ENCODE assay signal across 25 cellular contexts in genomic region chr1:38253314-38253713, GRCh38.
"Had no signal": no experiment of that assay in that cellular context is flagged by ENCODE, and none has a peak within 500 bp of the region (broad histone marks: within the 10 kb centered on the region; RNA-seq: fewer than 3 reads in every experiment).

No MANE protein-coding gene starts in this region.

- DNase-seq: colonic mucosa; cortex of kidney; effector CD8-positive, alpha-beta T cell; effector memory CD8-positive, alpha-beta T cell; endodermal cell; erythroblast; esophagus squamous epithelium; foreskin fibroblast; foreskin melanocyte; gastrocnemius medialis; glutamatergic neuron; head of caudate nucleus; heart right ventricle; hippocampal formation; left cardiac atrium; left lung; left ventricle myocardium superior; lower lobe of right lung; mesenchymal stem cell; mucosa of descending colon had no signal

- H3K9me3 ChIP-seq: colonic mucosa, esophagus squamous epithelium, gastrocnemius medialis, left lung, lower lobe of right lung, mucosa of descending colon had no signal

- H3K27ac ChIP-seq: colonic mucosa, epithelial cell of prostate, esophagus squamous epithelium, gastrocnemius medialis, heart right ventricle, left lung, lower lobe of right lung had no signal

- H3K27me3 ChIP-seq: colonic mucosa had no signal

- FAIRE-seq: endometrium, islet of Langerhans, keratinocyte had no signal

- ATAC-seq: effector memory CD8-positive, alpha-beta T cell; esophagus mucosa; gastrocnemius medialis; heart right ventricle; left cardiac atrium; left lung; left ventricle myocardium superior; lower lobe of right lung; mucosa of descending colon had no signal

- H3K36me3 ChIP-seq: colonic mucosa, esophagus squamous epithelium, gastrocnemius medialis, heart right ventricle, left lung, lower lobe of right lung had no signal

- H3K4me1 ChIP-seq: colonic mucosa, esophagus squamous epithelium, gastrocnemius medialis, heart right ventricle, left lung, lower lobe of right lung had no signal

- H3K4me3 ChIP-seq: colonic mucosa, esophagus squamous epithelium, gastrocnemius medialis, heart right ventricle, left lung, lower lobe of right lung, mucosa of descending colon had no signal
